Comparison of ENCODE assay signal across 19 cellular contexts in genomic region chr13:112679381-112679780, GRCh38. TPM values are rescaled to one million over a fixed set of nuclear protein-coding genes. Genes with fewer than 3 reads are reported as not detected.
DNase-seq lines count a peak whose midpoint lies in the region; ATAC-seq and TF ChIP-seq lines count a peak whose summit lies in the region.
"Had no signal": no experiment of that assay in that cellular context is flagged by ENCODE, and none has a peak within 500 bp of the region (broad histone marks: within the 10 kb centered on the region; RNA-seq: fewer than 3 reads in every experiment).

No MANE protein-coding gene starts in this region.

- ATAC-seq in lower lobe of right lung (no peak), upper lobe of right lung (no peak)

- H3K27ac Mint-ChIP-seq in endodermal cell = no peak overlapping the region
- H3K27ac Mint-ChIP-seq: CD8-positive, alpha-beta memory T cell; HFFc6 had no signal

- no peaks in the 10 kb centered on the region for H3K36me3 ChIP-seq in endodermal cell (ENCODE audit: control insufficient read depth, insufficient read depth, low read length)
- H3K36me3 ChIP-seq in lower lobe of right lung = no peaks in the 10 kb centered on the region
- no peaks in the 10 kb centered on the region for H3K36me3 ChIP-seq in upper lobe of right lung
- H3K36me3 ChIP-seq in tibial nerve = no peaks in the 10 kb centered on the region
- H3K36me3 ChIP-seq: BLaER1 had no signal

- TF ChIP-seq EP300 in tibial nerve (IDR thresholded peaks at IDR 0.05) = no peak

- H3K9me3 ChIP-seq in endodermal cell (ENCODE audit: control insufficient read depth, low read length) = no peaks in the 10 kb centered on the region
- H3K9me3 ChIP-seq in lower lobe of right lung = no peaks in the 10 kb centered on the region
- no peaks in the 10 kb centered on the region for H3K9me3 ChIP-seq in upper lobe of right lung
- no peaks in the 10 kb centered on the region for H3K9me3 ChIP-seq in tibial nerve
- H3K9me3 ChIP-seq: BLaER1, Caco-2 had no signal

- no peak overlapping the region for H3K9ac ChIP-seq in endodermal cell (ENCODE audit: extremely low read depth, low read length, poor library complexity, severe bottlenecking)
- H3K9ac ChIP-seq: BLaER1 had no signal

- H3K27me3 Mint-ChIP-seq in endodermal cell (ENCODE audit: insufficient read depth) = peaks cover 2% of the 10 kb centered on the region

- intact Hi-C loops in lower lobe of right lung (cut with DNase I) = no loop called here
- intact Hi-C loops in upper lobe of right lung (cut with DNase I) = no loop called here

- H3K4me1 ChIP-seq in endodermal cell (ENCODE audit: control insufficient read depth, insufficient read depth, low read length) (no peaks in the 10 kb centered on the region), lower lobe of right lung (no peaks in the 10 kb centered on the region), upper lobe of right lung (no peaks in the 10 kb centered on the region), tibial nerve (no peaks in the 10 kb centered on the region)
- H3K4me1 ChIP-seq: BLaER1 had no signal

- no peaks in the 10 kb centered on the region for H3K27me3 ChIP-seq in endodermal cell (ENCODE audit: control insufficient read depth, insufficient read depth, low read length, poor library complexity, severe bottlenecking)
- H3K27me3 ChIP-seq in lower lobe of right lung (ENCODE audit: low read depth) = no peaks in the 10 kb centered on the region
- H3K27me3 ChIP-seq in upper lobe of right lung = no peaks in the 10 kb centered on the region
- H3K27me3 ChIP-seq in tibial nerve = no peaks in the 10 kb centered on the region
- H3K27me3 ChIP-seq: BLaER1 had no signal

- H3K4me3 Mint-ChIP-seq in endodermal cell = no peak overlapping the region
- H3K4me3 Mint-ChIP-seq: CD8-positive, alpha-beta memory T cell; HFFc6 had no signal

- H3K27ac ChIP-seq in endodermal cell (ENCODE audit: low read depth, low read length) = no peak overlapping the region
- H3K27ac ChIP-seq in lower lobe of right lung = no peak overlapping the region
- no peak overlapping the region for H3K27ac ChIP-seq in upper lobe of right lung
- H3K27ac ChIP-seq in tibial nerve = no peak overlapping the region
- H3K27ac ChIP-seq: BLaER1, HL-60 had no signal

- peaks cover 11% of the 10 kb centered on the region for H3K9me3 Mint-ChIP-seq in endodermal cell
- H3K9me3 Mint-ChIP-seq: CD8-positive, alpha-beta memory T cell; HFFc6 had no signal

- peak; percentile 49 for DNase-seq in activated effector memory CD4-positive, alpha-beta T cell treated with anti-CD3 and anti-CD28 coated beads, Interleukin-2, amount 50 U/mL, for 16 hours
- no peak for DNase-seq in activated effector memory CD4-positive, alpha-beta T cell treated with Interleukin-2 at 50 U/mL for 16 hours
- DNase-seq in endodermal cell = peak; percentile 22
- peak; percentile 28 for DNase-seq in lower lobe of right lung
- DNase-seq in upper lobe of right lung = peak; percentile 46
- DNase-seq in NCI-H146 treated with DMSO at 0.1 percent for 48 hours (lab: John Stamatoyannopoulos, UW; ENCODE audit: unreplicated experiment) = no peak
- DNase-seq in tibial nerve (ENCODE audit: low spot score in 2 of 2) = no peak
- DNase-seq in glomerular visceral epithelial cell (ENCODE audit: extremely low spot score) = no peak
- DNase-seq: 8988T; AML-193; Caco-2; CD8-positive, alpha-beta memory T cell; DND-41; GDM1; GOT3; HCEC 1CT; HFFc6 had no signal

- WGBS in endodermal cell (ENCODE audit: insufficient coverage in 1 of 2, insufficient read length in 1 of 2), 2 experiments = 95 to 96% methylated on average over 13 to 17 of the region's 17 CpGs
- 93 to 94% methylated on average over 11 to 17 of the region's 17 CpGs for WGBS in tibial nerve, 2 donors

- H3K4me1 Mint-ChIP-seq in endodermal cell = peaks cover 3% of the 10 kb centered on the region

- no peak for TF ChIP-seq CTCF in endodermal cell (conservative IDR thresholded peaks at IDR 0.05)
- no peak for TF ChIP-seq CTCF in lower lobe of right lung (IDR thresholded peaks at IDR 0.05)
- no peak for TF ChIP-seq CTCF in upper lobe of right lung (IDR thresholded peaks at IDR 0.05)
- TF ChIP-seq CTCF in tibial nerve (IDR thresholded peaks at IDR 0.05) = no peak

- no peak for TF ChIP-seq POLR2A in tibial nerve (IDR thresholded peaks at IDR 0.05)

- H3K4me3 ChIP-seq in endodermal cell (ENCODE audit: low read length) (no peak overlapping the region), lower lobe of right lung (no peak overlapping the region), upper lobe of right lung (no peak overlapping the region), tibial nerve (no peak overlapping the region)
- H3K4me3 ChIP-seq: BLaER1 had no signal

- H3K36me3 Mint-ChIP-seq in endodermal cell (ENCODE audit: low read depth) = no peaks in the 10 kb centered on the region
- H3K36me3 Mint-ChIP-seq: CD8-positive, alpha-beta memory T cell had no signal

RNA-seq across cellular contexts. Expression of gene ATP11A, which starts 10.5 kb away (rescaled TPM):
- total RNA-seq in endodermal cell (100 to 1,000 TPM; 122 to 140 TPM), lower lobe of right lung (281 TPM), upper lobe of right lung (377 TPM), tibial nerve (10 to 100 TPM; 24.7 to 61.5 (median 35.0) TPM)
- 32.6 TPM for polyA plus RNA-seq in endodermal cell (2013, experiment 1 of 2)
- polyA plus RNA-seq in endodermal cell (2013, experiment 2 of 2) = 30.0 TPM

Comparison
In these comparisons a context has a peak if more than half of its experiments do, and no peak if none do; other contexts are left out.
1. DNase-seq: peak in activated effector memory CD4-positive, alpha-beta T cell treated with anti-CD3 and anti-CD28 coated beads, Interleukin-2, amount 50 U/mL, for 16 hours (single experiment), endodermal cell (single experiment), lower lobe of right lung (single experiment) and upper lobe of right lung (single experiment); none in activated effector memory CD4-positive, alpha-beta T cell treated with Interleukin-2 at 50 U/mL for 16 hours (single experiment), NCI-H146 treated with DMSO at 0.1 percent for 48 hours (single experiment), tibial nerve (0 of 2) and glomerular visceral epithelial cell (single experiment).